In genomic region chr6:70956191-70956450, GRCh38 we compare ENCODE assay signal across 8 cellular contexts.
DNase-seq lines count a peak whose midpoint lies in the region; ATAC-seq and TF ChIP-seq lines count a peak whose summit lies in the region.

No MANE protein-coding gene starts in this region.

- peaks cover 11% of the 10 kb centered on the region for H3K4me1 Mint-ChIP-seq in memory B cell

- DNase-seq in HAP-1 (ENCODE audit: low spot score in 2 of 2) = no peak
- DNase-seq in astrocyte of the cerebellum (ENCODE audit: low read depth) = no peak
- peak in 1 of 2 donors; percentile 16 for DNase-seq in memory B cell (ENCODE audit: low spot score in 2 of 2)
- no peak for DNase-seq in stimulated activated CD4-positive, alpha-beta T cell treated with anti-CD3 and anti-CD28 coated beads, Interleukin-4, amount 100 ng/mL, for 4 hours
- DNase-seq in AG08396 (ENCODE audit: low spot score) = no peak
- no peak for DNase-seq in NCI-H2196 treated with DMSO at 0.1 percent for 48 hours (lab: John Stamatoyannopoulos, UW; ENCODE audit: unreplicated experiment)
- DNase-seq in DMS 273 treated with DMSO at 0.1 percent for 48 hours (lab: John Stamatoyannopoulos, UW) = no peak

- H3K36me3 Mint-ChIP-seq in memory B cell = no peaks in the 10 kb centered on the region

- TF ChIP-seq CTCF in astrocyte of the cerebellum (IDR thresholded peaks at IDR 0.05; ENCODE audit: low read depth, low read length, missing control alignments) = no peak

- H3K27me3 ChIP-seq in ACC112 (ENCODE audit: insufficient read depth, low read length) (peaks cover 93% of the 10 kb centered on the region), HAP-1 (ENCODE audit: low read depth) (peaks cover 51% of the 10 kb centered on the region)

- no peaks in the 10 kb centered on the region for H3K9me3 ChIP-seq in HAP-1

- peak; percentile 3 for ATAC-seq in memory B cell (ENCODE audit: low read depth)

- H3K27ac Mint-ChIP-seq in memory B cell = peak overlapping the region; percentile 58

- H3K36me3 ChIP-seq in ACC112 (ENCODE audit: insufficient read depth, low read length) = no peaks in the 10 kb centered on the region
- H3K36me3 ChIP-seq in HAP-1 (replicated peaks) = no peaks in the 10 kb centered on the region

- peak overlapping the region; percentile 82 for H3K4me3 Mint-ChIP-seq in memory B cell

- H3K4me3 ChIP-seq in ACC112 (ENCODE audit: low read depth, low read length) (peak overlapping the region; percentile 78), HAP-1 (peak overlapping the region; percentile 24), astrocyte of the cerebellum (ENCODE audit: low read depth, low read length) (peak overlapping the region; percentile 47)

- no peaks in the 10 kb centered on the region for H3K79me2 ChIP-seq in ACC112 (ENCODE audit: control insufficient read depth, insufficient read depth, low read length, unreplicated experiment)

- H3K9me3 Mint-ChIP-seq in memory B cell = no peaks in the 10 kb centered on the region

- in situ Hi-C loops in HAP-1 (cut with MboI; ENCODE audit: low sequenced_read_pairs) = no loop called here
- in situ Hi-C loops in astrocyte of the cerebellum (cut with HindIII; ENCODE audit: low sequenced_read_pairs) = no loop called here

- H3K27ac ChIP-seq in ACC112 (ENCODE audit: low read depth, low read length) = no peak overlapping the region

- H3K27me3 Mint-ChIP-seq in memory B cell = peaks cover 17% of the 10 kb centered on the region

- no peak overlapping the region for H2AFZ ChIP-seq in ACC112 (ENCODE audit: low read length, unreplicated experiment)

- H3K4me1 ChIP-seq in ACC112 (ENCODE audit: control insufficient read depth, insufficient read depth, low read length, unreplicated experiment) (no peaks in the 10 kb centered on the region), HAP-1 (peaks cover 14% of the 10 kb centered on the region)

Comparison
In these comparisons a context has a peak if more than half of its experiments do, and no peak if none do; other contexts are left out.
1. H3K4me3 ChIP-seq: peak in every context shown above with its lines; median percentile 78 in ACC112; 47 in astrocyte of the cerebellum; 24 in HAP-1.